In the genomic region with DNA sequence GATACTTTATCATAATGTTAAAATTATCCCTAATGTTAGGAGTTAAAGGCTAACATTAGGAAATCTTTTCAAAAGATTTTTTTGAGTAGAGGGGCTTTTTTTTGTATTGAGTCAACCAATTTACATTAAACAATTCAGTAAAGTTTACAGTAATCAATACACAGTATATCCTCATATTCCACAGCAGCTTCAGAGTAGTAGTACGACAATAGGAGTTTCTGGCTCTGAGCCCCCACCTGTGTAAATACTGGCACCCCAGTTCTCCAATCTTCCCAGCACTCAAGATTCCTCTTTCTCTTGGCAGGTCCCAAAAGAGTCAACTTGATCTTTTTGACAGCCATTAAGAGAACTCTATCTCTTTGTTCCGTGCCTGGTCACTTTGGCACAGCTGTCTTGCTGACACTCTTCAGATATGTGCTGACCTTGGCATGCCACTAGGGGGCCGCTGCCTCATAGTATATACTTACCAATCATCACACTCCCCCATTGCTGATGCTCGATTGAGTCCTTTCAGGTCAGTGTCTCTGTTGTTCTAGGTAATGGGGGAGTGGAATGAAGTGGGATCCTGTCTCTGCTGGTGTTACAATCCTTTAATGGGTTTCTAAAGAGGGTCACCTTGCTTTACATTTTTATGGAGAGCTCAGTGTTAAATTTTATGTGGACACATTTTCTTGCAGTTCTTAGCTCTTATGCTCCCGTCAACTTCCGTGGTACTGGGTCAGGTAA, we compare ENCODE assay signal across 8 cellular contexts. TPM values are rescaled to one million over a fixed set of nuclear protein-coding genes. Genes with fewer than 3 reads are reported as not detected.
DNase-seq lines count a peak whose midpoint lies in the region; ATAC-seq and TF ChIP-seq lines count a peak whose summit lies in the region.

No MANE protein-coding gene starts in this region.

- H3K4me3 ChIP-seq in vagina, result no peak overlapping the region

- H3K9me3 ChIP-seq in vagina, result no peaks in the 10 kb centered on the region

- no peaks in the 10 kb centered on the region for H3K27me3 ChIP-seq in vagina

- peak; percentile 88 for DNase-seq in G401 (ENCODE audit: low spot score)
- DNase-seq in Kasumi-1 (lab: John Stamatoyannopoulos, UW), result peak; percentile 84 to 87
- DNase-seq in SHP77 treated with DMSO at 0.1 percent for 48 hours (lab: John Stamatoyannopoulos, UW), result peak; percentile 73
- DNase-seq in activated naive CD4-positive, alpha-beta T cell (lab: John Stamatoyannopoulos, UW), result peak; percentile 13 to 57 (median 32)
- DNase-seq in head of caudate nucleus, result peak; percentile 65 to 93 (median 83)
- peak; percentile 89 for DNase-seq in posterior vena cava (ENCODE audit: low spot score)
- DNase-seq in vagina (ENCODE audit: extremely low spot score in 2 of 2), result no peak

- peak; percentile 71 to 72 (median 72) for TF ChIP-seq CTCF in vagina (IDR thresholded peaks at IDR 0.05)

- intact Hi-C loops in head of caudate nucleus (cut with DNase I), result loop anchor here (10.0 kb wide), 1 partner anchor 110 kb away; no protein-coding TSS in a partner anchor
- intact Hi-C loops in posterior vena cava (cut with DNase I), result loop anchor here in 1 of 2 donors (5.0 kb wide), 1 partner anchor 207 kb away; no protein-coding TSS in a partner anchor
- intact Hi-C loops in vagina (cut with DNase I), result no loop called here

- H3K4me1 ChIP-seq in vagina, result no peaks in the 10 kb centered on the region

- peak; percentile 95 for ATAC-seq in GM21825 (IDR thresholded peaks at IDR 0.05; ENCODE audit: unreplicated experiment)

- no peaks in the 10 kb centered on the region for H3K36me3 ChIP-seq in vagina

- TF ChIP-seq POLR2A in vagina (IDR thresholded peaks at IDR 0.05), result no peak

- H3K27ac ChIP-seq in vagina, result no peak overlapping the region

- in situ Hi-C loops in G401 (cut with HindIII; ENCODE audit: low sequenced_read_pairs), result no loop called here

RNA-seq across cellular contexts. Expression of a gene that starts 19.5 kb away (rescaled TPM):
- total RNA-seq in G401 (2014; rRNA removed; shearing (Covaris generic)), result 151 and 180 TPM in 2 replicates
- total RNA-seq in posterior vena cava (100 to 1,000 TPM; 347 to 394 TPM), vagina (206 TPM)

Comparison
In these comparisons a context has a peak if more than half of its experiments do, and no peak if none do; other contexts are left out.
1. DNase-seq: peak in G401 (single experiment), Kasumi-1 (2 of 2), SHP77 treated with DMSO at 0.1 percent for 48 hours (single experiment), activated naive CD4-positive, alpha-beta T cell (4 of 4), head of caudate nucleus (42 of 42) and posterior vena cava (single experiment); none in vagina (0 of 2).